Comparison of ENCODE assay signal across 1 cellular context in genomic region chr13:48583859-48584311, GRCh38.
TF ChIP-seq lines count a peak whose summit lies in the region.

No MANE protein-coding gene starts in this region.

TF ChIP-seq in HepG2, 621 proteins besides CTCF, POLR2A, EP300 and RAD21 (continues in another document):
- no peak for TF ChIP-seq MED8 (CRISPR knock-in tag; IDR thresholded peaks at IDR 0.05; ENCODE audit: insufficient replicate concordance)
- TF ChIP-seq ZNF17 (CRISPR knock-in tag; IDR thresholded peaks at IDR 0.05), result no peak
- TF ChIP-seq ARID5B (CRISPR knock-in tag; IDR thresholded peaks at IDR 0.05), result peak; percentile 85
- TF ChIP-seq MED1 (CRISPR knock-in tag; IDR thresholded peaks at IDR 0.05), result peak; percentile 97
- peak; percentile 25; the same call in 1 of the 2 replicates for TF ChIP-seq NFIC (IDR thresholded peaks at IDR 0.05; ENCODE audit: low read length)
- no peak for TF ChIP-seq KLF12 (CRISPR knock-in tag; IDR thresholded peaks at IDR 0.05; ENCODE audit: borderline replicate concordance)
- TF ChIP-seq RBM39 (IDR thresholded peaks at IDR 0.05; ENCODE audit: low read depth, low read length, poor library complexity, severe bottlenecking), result no peak
- TF ChIP-seq FOXP4 (CRISPR knock-in tag; IDR thresholded peaks at IDR 0.05), result peak; percentile 50; the same call in 1 of the 2 replicates
- no peak for TF ChIP-seq ZMYM3 (CRISPR knock-in tag; IDR thresholded peaks at IDR 0.05)
- no peak for TF ChIP-seq SOX13 (IDR thresholded peaks at IDR 0.05)
- peak in 1 of 2 experiments; percentile 89; a peak in 2 of 4 replicates for TF ChIP-seq SOX13 (CRISPR knock-in tag; conservative IDR thresholded peaks at IDR 0.05 in 1 of 2, IDR thresholded peaks at IDR 0.05 in 1 of 2)
- TF ChIP-seq ZNF740 (CRISPR knock-in tag; IDR thresholded peaks at IDR 0.05), result no peak
- TF ChIP-seq TRIM22 (IDR thresholded peaks at IDR 0.05), result no peak
- TF ChIP-seq FUBP1 (CRISPR knock-in tag; IDR thresholded peaks at IDR 0.05; ENCODE audit: borderline replicate concordance), result no peak
- no peak for TF ChIP-seq ZNF703 (CRISPR knock-in tag; IDR thresholded peaks at IDR 0.05; ENCODE audit: borderline replicate concordance)
- peak; percentile 68 for TF ChIP-seq SALL1 (CRISPR knock-in tag; IDR thresholded peaks at IDR 0.05)
- no peak for TF ChIP-seq PTBP1 (IDR thresholded peaks at IDR 0.05; ENCODE audit: low read depth, low read length, poor library complexity, severe bottlenecking)
- peak; percentile 13; the same call in 1 of the 2 replicates for TF ChIP-seq ZKSCAN8 (CRISPR knock-in tag; IDR thresholded peaks at IDR 0.05; ENCODE audit: borderline replicate concordance)
- TF ChIP-seq TFE3 (CRISPR knock-in tag; IDR thresholded peaks at IDR 0.05), result peak; percentile 68; the same call in 1 of the 2 replicates
- TF ChIP-seq SMAD3 (CRISPR knock-in tag; IDR thresholded peaks at IDR 0.05), result no peak
- no peak for TF ChIP-seq ZNF318 (CRISPR knock-in tag; IDR thresholded peaks at IDR 0.05)
- no peak for TF ChIP-seq SMYD3 (CRISPR knock-in tag; IDR thresholded peaks at IDR 0.05)
- TF ChIP-seq ZNF598 (CRISPR knock-in tag; IDR thresholded peaks at IDR 0.05; ENCODE audit: borderline replicate concordance), result no peak
- TF ChIP-seq NR2F1 (CRISPR knock-in tag; IDR thresholded peaks at IDR 0.05), result 0 out of 4 replicates have a peak, but pooled peaks of 1 of the 2 experiments have one; percentile 13
- TF ChIP-seq ZNF713 (CRISPR knock-in tag; IDR thresholded peaks at IDR 0.05), result no peak
- no peak for TF ChIP-seq XBP1 (CRISPR knock-in tag; IDR thresholded peaks at IDR 0.05)
- TF ChIP-seq ZNF616 (CRISPR knock-in tag; IDR thresholded peaks at IDR 0.05; ENCODE audit: low read depth), result no peak
- TF ChIP-seq HNRNPK (IDR thresholded peaks at IDR 0.05; ENCODE audit: low read depth, low read length, poor library complexity, severe bottlenecking), result no peak
- no peak for TF ChIP-seq SRY (CRISPR knock-in tag; IDR thresholded peaks at IDR 0.05)
